ENCODE assay signal across 13 cellular contexts in genomic region chr11:96001037-96001436, GRCh38.
DNase-seq lines count a peak whose midpoint lies in the region; ATAC-seq and TF ChIP-seq lines count a peak whose summit lies in the region.
"Had no signal": no experiment of that assay in that cellular context is flagged by ENCODE, and none has a peak within 500 bp of the region (broad histone marks: within the 10 kb centered on the region; RNA-seq: fewer than 3 reads in every experiment).

No MANE protein-coding gene starts in this region.

- H3K4me2 ChIP-seq in PC-9 = no peak overlapping the region

- no peaks in the 10 kb centered on the region for H3K4me1 ChIP-seq in PC-9 (replicated peaks; ENCODE audit: insufficient read depth)

- no peaks in the 10 kb centered on the region for H3K27me3 Mint-ChIP-seq in neural crest cell (ENCODE audit: low read depth)
- H3K27me3 Mint-ChIP-seq: central memory CD8-positive, alpha-beta T cell; stimulated activated naive B cell treated with anti-CD40 and anti-IgM and Interleukin-4, amounts not matched to agents 10 μg/mL and 1 μg/mL and 100 μg/mL, for 72 hours had no signal

- TF ChIP-seq CTCF in foreskin fibroblast (IDR thresholded peaks at IDR 0.05; ENCODE audit: low read depth, low read length) (no peak), neural crest cell (conservative IDR thresholded peaks at IDR 0.05) (no peak), PC-9 (conservative IDR thresholded peaks at IDR 0.05) (no peak)

- H3K9me3 Mint-ChIP-seq in neural crest cell = peaks cover 13% of the 10 kb centered on the region
- H3K9me3 Mint-ChIP-seq: immature natural killer cell had no signal

- H3K79me2 ChIP-seq in PC-9 (ENCODE audit: low read depth) = no peaks in the 10 kb centered on the region; the same call in 1 of the 2 replicates

- DNase-seq in amniotic epithelial cell (ENCODE audit: low read depth) = peak; percentile 80
- DNase-seq in foreskin fibroblast = peak; percentile 81 to 90
- DNase-seq in neural crest cell (ENCODE audit: low read depth, low spot score) = no peak
- peak; percentile 86 for DNase-seq in ureter (ENCODE audit: low spot score)
- no peak for DNase-seq in PC-9
- DNase-seq in KBM-7 = no peak
- DNase-seq: H7; immature natural killer cell; MV-4-11; NCI-H748 treated with DMSO at 0.1 percent for 48 hours; stimulated activated naive B cell treated with anti-CD40 and anti-IgM and Interleukin-4, amounts not matched to agents 10 μg/mL and 1 μg/mL and 100 μg/mL, for 72 hours had no signal

- H3K27ac Mint-ChIP-seq in neural crest cell (ENCODE audit: unreplicated experiment) = peak overlapping the region; percentile 48
- H3K27ac Mint-ChIP-seq: immature natural killer cell; stimulated activated naive B cell treated with anti-CD40 and anti-IgM and Interleukin-4, amounts not matched to agents 10 μg/mL and 1 μg/mL and 100 μg/mL, for 72 hours had no signal

- peaks cover 12% of the 10 kb centered on the region for H3K36me3 Mint-ChIP-seq in neural crest cell (ENCODE audit: low read depth)

- no peaks in the 10 kb centered on the region for H3K27me3 ChIP-seq in PC-9 (ENCODE audit: insufficient read depth, low read depth)

- intact Hi-C loops in PC-9 (cut with micrococcal nuclease; ENCODE audit: unreplicated experiment) = no loop called here

- H3K27ac ChIP-seq in PC-9 = no peak overlapping the region

- CTCF ChIA-PET in PC-9 (lab: Charles Lee) = no interaction called here

- no peak overlapping the region for H2AFZ ChIP-seq in PC-9

- no peaks in the 10 kb centered on the region for H3K36me3 ChIP-seq in PC-9 (ENCODE audit: low read depth)

- BruUV-seq in PC-9 (replicated peaks; lab: Mats Ljungman, UMichigan) = no TSS peak

- no peaks in the 10 kb centered on the region for H4K20me1 ChIP-seq in PC-9 (ENCODE audit: insufficient read depth)

- no peak overlapping the region for H3K4me3 Mint-ChIP-seq in neural crest cell
- H3K4me3 Mint-ChIP-seq: central memory CD8-positive, alpha-beta T cell; immature natural killer cell; stimulated activated naive B cell treated with anti-CD40 and anti-IgM and Interleukin-4, amounts not matched to agents 10 μg/mL and 1 μg/mL and 100 μg/mL, for 72 hours had no signal

- no peaks in the 10 kb centered on the region for H3K9me3 ChIP-seq in PC-9 (ENCODE audit: insufficient read depth, low read depth)

- H3K4me1 Mint-ChIP-seq in neural crest cell = peaks cover 18% of the 10 kb centered on the region
- H3K4me1 Mint-ChIP-seq: central memory CD8-positive, alpha-beta T cell had no signal

- POLR2A ChIA-PET in PC-9 (lab: Charles Lee; ENCODE audit: unreplicated experiment) = no interaction called here

- H3F3A ChIP-seq in PC-9 (ENCODE audit: insufficient read depth, low read depth) = no peaks in the 10 kb centered on the region; the same call in 1 of the 2 replicates

- H3K4me3 ChIP-seq in foreskin fibroblast (ENCODE audit: low read depth in 1 of 2, low read length in 2 of 2) = no peak overlapping the region
- H3K4me3 ChIP-seq in PC-9 = no peak overlapping the region

- no peak for ATAC-seq in HG03159 (IDR thresholded peaks at IDR 0.05; ENCODE audit: unreplicated experiment)
- ATAC-seq: stimulated activated naive B cell treated with anti-CD40 and anti-IgM and Interleukin-4, amounts not matched to agents 10 μg/mL and 1 μg/mL and 100 μg/mL, for 72 hours had no signal

- in situ Hi-C loops in KBM-7 (cut with MboI; ENCODE audit: low pct_unique_long_range_greater_than_20kb, low sequenced_read_pairs) = no loop called here

- H3K9me2 ChIP-seq in PC-9 (ENCODE audit: insufficient read depth) = no peaks in the 10 kb centered on the region

Comparison
In these comparisons a context has a peak if more than half of its experiments do, and no peak if none do; other contexts are left out.
1. DNase-seq: peak in amniotic epithelial cell (single experiment), foreskin fibroblast (2 of 2) and ureter (single experiment); none in neural crest cell (single experiment), PC-9 (0 of 2) and KBM-7 (single experiment).